Comparison of ENCODE assay signal across 1 cellular context in the genomic region with DNA sequence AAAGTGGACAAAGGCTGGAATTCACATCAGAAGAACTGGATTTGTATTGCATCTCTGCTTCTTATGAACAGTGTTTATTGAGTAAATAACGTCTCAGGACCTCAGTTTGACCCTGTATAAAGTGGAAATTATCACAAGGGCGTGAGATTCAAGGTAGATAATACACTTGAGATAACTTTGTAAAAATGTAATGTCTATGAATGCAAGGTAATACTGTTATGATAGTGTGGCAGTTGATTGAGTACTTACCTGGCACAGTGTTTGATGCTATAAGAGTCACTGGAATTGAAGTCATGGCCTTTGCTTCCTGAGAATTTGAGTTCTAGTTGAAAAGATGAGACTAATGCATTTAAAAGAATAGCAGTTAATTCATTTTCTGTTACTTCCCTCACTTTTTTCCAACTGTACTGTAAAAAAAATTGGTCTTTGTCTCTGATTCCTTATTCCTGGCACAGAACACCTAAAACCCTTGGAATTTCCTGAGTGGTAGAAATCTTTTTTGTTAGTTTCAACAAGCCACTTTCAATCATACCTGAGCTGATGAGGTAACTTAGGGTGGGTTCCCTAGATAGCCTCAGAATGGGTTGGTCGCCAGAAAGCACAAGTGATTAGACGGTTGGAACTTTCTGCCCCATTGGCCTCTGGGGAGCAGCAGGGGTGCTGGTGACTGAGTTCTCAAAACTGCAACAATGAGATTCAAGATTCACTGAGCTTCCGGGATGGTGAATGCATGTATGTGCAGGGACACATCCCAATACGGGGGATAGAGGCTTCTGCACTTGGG.
TF ChIP-seq lines count a peak whose summit lies in the region.

No MANE protein-coding gene starts in this region.

TF ChIP-seq in GM23338, 12 proteins besides CTCF, POLR2A, EP300 and RAD21 (continued from another document):
- TF ChIP-seq, protein P1, sequence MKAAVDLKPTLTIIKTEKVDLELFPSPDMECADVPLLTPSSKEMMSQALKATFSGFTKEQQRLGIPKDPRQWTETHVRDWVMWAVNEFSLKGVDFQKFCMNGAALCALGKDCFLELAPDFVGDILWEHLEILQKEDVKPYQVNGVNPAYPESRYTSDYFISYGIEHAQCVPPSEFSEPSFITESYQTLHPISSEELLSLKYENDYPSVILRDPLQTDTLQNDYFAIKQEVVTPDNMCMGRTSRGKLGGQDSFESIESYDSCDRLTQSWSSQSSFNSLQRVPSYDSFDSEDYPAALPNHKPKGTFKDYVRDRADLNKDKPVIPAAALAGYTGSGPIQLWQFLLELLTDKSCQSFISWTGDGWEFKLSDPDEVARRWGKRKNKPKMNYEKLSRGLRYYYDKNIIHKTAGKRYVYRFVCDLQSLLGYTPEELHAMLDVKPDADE (IDR thresholded peaks at IDR 0.05) = no peak
- no peak for TF ChIP-seq EZH2 (IDR thresholded peaks at IDR 0.05; ENCODE audit: low read depth, unreplicated experiment)
- TF ChIP-seq POLR2AphosphoS5 (IDR thresholded peaks at IDR 0.05; ENCODE audit: low read depth) = no peak
- TF ChIP-seq, protein P2, sequence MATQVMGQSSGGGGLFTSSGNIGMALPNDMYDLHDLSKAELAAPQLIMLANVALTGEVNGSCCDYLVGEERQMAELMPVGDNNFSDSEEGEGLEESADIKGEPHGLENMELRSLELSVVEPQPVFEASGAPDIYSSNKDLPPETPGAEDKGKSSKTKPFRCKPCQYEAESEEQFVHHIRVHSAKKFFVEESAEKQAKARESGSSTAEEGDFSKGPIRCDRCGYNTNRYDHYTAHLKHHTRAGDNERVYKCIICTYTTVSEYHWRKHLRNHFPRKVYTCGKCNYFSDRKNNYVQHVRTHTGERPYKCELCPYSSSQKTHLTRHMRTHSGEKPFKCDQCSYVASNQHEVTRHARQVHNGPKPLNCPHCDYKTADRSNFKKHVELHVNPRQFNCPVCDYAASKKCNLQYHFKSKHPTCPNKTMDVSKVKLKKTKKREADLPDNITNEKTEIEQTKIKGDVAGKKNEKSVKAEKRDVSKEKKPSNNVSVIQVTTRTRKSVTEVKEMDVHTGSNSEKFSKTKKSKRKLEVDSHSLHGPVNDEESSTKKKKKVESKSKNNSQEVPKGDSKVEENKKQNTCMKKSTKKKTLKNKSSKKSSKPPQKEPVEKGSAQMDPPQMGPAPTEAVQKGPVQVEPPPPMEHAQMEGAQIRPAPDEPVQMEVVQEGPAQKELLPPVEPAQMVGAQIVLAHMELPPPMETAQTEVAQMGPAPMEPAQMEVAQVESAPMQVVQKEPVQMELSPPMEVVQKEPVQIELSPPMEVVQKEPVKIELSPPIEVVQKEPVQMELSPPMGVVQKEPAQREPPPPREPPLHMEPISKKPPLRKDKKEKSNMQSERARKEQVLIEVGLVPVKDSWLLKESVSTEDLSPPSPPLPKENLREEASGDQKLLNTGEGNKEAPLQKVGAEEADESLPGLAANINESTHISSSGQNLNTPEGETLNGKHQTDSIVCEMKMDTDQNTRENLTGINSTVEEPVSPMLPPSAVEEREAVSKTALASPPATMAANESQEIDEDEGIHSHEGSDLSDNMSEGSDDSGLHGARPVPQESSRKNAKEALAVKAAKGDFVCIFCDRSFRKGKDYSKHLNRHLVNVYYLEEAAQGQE (IDR thresholded peaks at IDR 0.05; ENCODE audit: unreplicated experiment) = no peak
- no peak for TF ChIP-seq NANOG (IDR thresholded peaks at IDR 0.05; ENCODE audit: borderline replicate concordance)
- no peak for TF ChIP-seq ZNF114 (CRISPR knock-in tag; IDR thresholded peaks at IDR 0.05)
- TF ChIP-seq STAT1 (IDR thresholded peaks at IDR 0.05; ENCODE audit: unreplicated experiment) = no peak
- no peak for TF ChIP-seq ZNF331 (CRISPR knock-in tag; IDR thresholded peaks at IDR 0.05; ENCODE audit: low read depth)
- TF ChIP-seq, protein P3, sequence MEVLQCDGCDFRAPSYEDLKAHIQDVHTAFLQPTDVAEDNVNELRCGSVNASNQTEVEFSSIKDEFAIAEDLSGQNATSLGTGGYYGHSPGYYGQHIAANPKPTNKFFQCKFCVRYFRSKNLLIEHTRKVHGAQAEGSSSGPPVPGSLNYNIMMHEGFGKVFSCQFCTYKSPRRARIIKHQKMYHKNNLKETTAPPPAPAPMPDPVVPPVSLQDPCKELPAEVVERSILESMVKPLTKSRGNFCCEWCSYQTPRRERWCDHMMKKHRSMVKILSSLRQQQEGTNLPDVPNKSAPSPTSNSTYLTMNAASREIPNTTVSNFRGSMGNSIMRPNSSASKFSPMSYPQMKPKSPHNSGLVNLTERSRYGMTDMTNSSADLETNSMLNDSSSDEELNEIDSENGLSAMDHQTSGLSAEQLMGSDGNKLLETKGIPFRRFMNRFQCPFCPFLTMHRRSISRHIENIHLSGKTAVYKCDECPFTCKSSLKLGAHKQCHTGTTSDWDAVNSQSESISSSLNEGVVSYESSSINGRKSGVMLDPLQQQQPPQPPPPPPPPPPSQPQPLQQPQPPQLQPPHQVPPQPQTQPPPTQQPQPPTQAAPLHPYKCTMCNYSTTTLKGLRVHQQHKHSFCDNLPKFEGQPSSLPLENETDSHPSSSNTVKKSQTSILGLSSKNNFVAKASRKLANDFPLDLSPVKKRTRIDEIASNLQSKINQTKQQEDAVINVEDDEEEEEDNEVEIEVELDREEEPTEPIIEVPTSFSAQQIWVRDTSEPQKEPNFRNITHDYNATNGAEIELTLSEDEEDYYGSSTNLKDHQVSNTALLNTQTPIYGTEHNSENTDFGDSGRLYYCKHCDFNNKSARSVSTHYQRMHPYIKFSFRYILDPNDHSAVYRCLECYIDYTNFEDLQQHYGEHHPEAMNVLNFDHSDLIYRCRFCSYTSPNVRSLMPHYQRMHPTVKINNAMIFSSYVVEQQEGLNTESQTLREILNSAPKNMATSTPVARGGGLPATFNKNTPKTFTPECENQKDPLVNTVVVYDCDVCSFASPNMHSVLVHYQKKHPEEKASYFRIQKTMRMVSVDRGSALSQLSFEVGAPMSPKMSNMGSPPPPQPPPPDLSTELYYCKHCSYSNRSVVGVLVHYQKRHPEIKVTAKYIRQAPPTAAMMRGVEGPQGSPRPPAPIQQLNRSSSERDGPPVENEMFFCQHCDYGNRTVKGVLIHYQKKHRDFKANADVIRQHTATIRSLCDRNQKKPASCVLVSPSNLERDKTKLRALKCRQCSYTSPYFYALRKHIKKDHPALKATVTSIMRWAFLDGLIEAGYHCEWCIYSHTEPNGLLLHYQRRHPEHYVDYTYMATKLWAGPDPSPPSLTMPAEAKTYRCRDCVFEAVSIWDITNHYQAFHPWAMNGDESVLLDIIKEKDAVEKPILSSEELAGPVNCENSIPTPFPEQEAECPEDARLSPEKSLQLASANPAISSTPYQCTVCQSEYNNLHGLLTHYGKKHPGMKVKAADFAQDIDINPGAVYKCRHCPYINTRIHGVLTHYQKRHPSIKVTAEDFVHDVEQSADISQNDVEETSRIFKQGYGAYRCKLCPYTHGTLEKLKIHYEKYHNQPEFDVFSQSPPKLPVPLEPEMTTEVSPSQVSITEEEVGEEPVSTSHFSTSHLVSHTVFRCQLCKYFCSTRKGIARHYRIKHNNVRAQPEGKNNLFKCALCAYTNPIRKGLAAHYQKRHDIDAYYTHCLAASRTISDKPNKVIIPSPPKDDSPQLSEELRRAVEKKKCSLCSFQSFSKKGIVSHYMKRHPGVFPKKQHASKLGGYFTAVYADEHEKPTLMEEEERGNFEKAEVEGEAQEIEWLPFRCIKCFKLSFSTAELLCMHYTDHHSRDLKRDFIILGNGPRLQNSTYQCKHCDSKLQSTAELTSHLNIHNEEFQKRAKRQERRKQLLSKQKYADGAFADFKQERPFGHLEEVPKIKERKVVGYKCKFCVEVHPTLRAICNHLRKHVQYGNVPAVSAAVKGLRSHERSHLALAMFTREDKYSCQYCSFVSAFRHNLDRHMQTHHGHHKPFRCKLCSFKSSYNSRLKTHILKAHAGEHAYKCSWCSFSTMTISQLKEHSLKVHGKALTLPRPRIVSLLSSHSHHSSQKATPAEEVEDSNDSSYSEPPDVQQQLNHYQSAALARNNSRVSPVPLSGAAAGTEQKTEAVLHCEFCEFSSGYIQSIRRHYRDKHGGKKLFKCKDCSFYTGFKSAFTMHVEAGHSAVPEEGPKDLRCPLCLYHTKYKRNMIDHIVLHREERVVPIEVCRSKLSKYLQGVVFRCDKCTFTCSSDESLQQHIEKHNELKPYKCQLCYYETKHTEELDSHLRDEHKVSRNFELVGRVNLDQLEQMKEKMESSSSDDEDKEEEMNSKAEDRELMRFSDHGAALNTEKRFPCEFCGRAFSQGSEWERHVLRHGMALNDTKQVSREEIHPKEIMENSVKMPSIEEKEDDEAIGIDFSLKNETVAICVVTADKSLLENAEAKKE (CRISPR knock-in tag; IDR thresholded peaks at IDR 0.05) = no peak
- TF ChIP-seq EZH2phosphoT487 (IDR thresholded peaks at IDR 0.05; ENCODE audit: unreplicated experiment) = no peak
- TF ChIP-seq CREB1 (CRISPR knock-in tag; IDR thresholded peaks at IDR 0.05; ENCODE audit: low read depth) = no peak
